In genomic region chr6:43383021-43383667, GRCh38 we compare ENCODE assay signal across 1 cellular context.
TF ChIP-seq lines count a peak whose summit lies in the region.

No MANE protein-coding gene starts in this region.

TF ChIP-seq in K562, 482 proteins besides CTCF, POLR2A, EP300 and RAD21:
- 0 out of 2 replicates have a peak, but pooled peaks have one; percentile 25 for TF ChIP-seq ZKSCAN8 (CRISPR knock-in tag; IDR thresholded peaks at IDR 0.05)
- no peak for TF ChIP-seq TEAD2 (tag; IDR thresholded peaks at IDR 0.05)
- TF ChIP-seq FOSL1 (tag; conservative IDR thresholded peaks at IDR 0.05): 0 out of 2 replicates have a peak, but pooled peaks have one; percentile 26
- no peak for TF ChIP-seq ZNF146 (CRISPR knock-in tag; IDR thresholded peaks at IDR 0.05; ENCODE audit: unreplicated experiment)
- TF ChIP-seq IRF2 (CRISPR knock-in tag; IDR thresholded peaks at IDR 0.05): no peak
- TF ChIP-seq ZMIZ1 (IDR thresholded peaks at IDR 0.05; ENCODE audit: low read depth in 2 of 2, low read length in 2 of 2): no peak
- TF ChIP-seq XRCC5 (IDR thresholded peaks at IDR 0.05; ENCODE audit: low read depth, low read length): no peak
- TF ChIP-seq HMG20A (CRISPR knock-in tag; conservative IDR thresholded peaks at IDR 0.05): no peak
- TF ChIP-seq MXD1 (CRISPR knock-in tag; IDR thresholded peaks at IDR 0.05; ENCODE audit: borderline replicate concordance, poor library complexity, severe bottlenecking): no peak
- TF ChIP-seq CBX1 (IDR thresholded peaks at IDR 0.05; ENCODE audit: low read depth): no peak
- no peak for TF ChIP-seq TFAP4 (CRISPR knock-in tag; IDR thresholded peaks at IDR 0.05; ENCODE audit: borderline replicate concordance)
- peak; percentile 30 for TF ChIP-seq ATF3 (IDR thresholded peaks at IDR 0.05)
- no peak for TF ChIP-seq ATF3 (CRISPR knock-in tag; conservative IDR thresholded peaks at IDR 0.05)
- TF ChIP-seq ERF (CRISPR knock-in tag; IDR thresholded peaks at IDR 0.05): no peak
- no peak for TF ChIP-seq SREBF2 (CRISPR knock-in tag; IDR thresholded peaks at IDR 0.05)
